Comparison of ENCODE assay signal across 15 cellular contexts in genomic region chr5:107580902-107581823, GRCh38.
DNase-seq lines count a peak whose midpoint lies in the region; ATAC-seq, FAIRE-seq and TF ChIP-seq lines count a peak whose summit lies in the region.
"Had no signal": no experiment of that assay in that cellular context is flagged by ENCODE, and none has a peak within 500 bp of the region (broad histone marks: within the 10 kb centered on the region; RNA-seq: fewer than 3 reads in every experiment).

No MANE protein-coding gene starts in this region.

- H3K36me3 ChIP-seq in A673 (ENCODE audit: insufficient read depth, low read length, poor library complexity, severe bottlenecking) (no peaks in the 10 kb centered on the region), HEK293 (ENCODE audit: control insufficient read depth in 2 of 2, insufficient read depth in 1 of 2, low read length in 2 of 2) (no peaks in the 10 kb centered on the region)
- H3K36me3 ChIP-seq: pancreas, vagina had no signal

- H3K27ac Mint-ChIP-seq in mesothelial cell of epicardium: peak overlapping the region; percentile 47
- H3K27ac Mint-ChIP-seq in effector memory CD8-positive, alpha-beta T cell: no peak overlapping the region
- no peak overlapping the region for H3K27ac Mint-ChIP-seq in activated naive CD4-positive, alpha-beta T cell treated with anti-CD3 and anti-CD28 coated beads, Interleukin-2, amount 10 ng/mL, durations not matched to agents 7 days and 5 days

- H3K27me3 Mint-ChIP-seq in mesothelial cell of epicardium (ENCODE audit: low read depth): no peaks in the 10 kb centered on the region
- H3K27me3 Mint-ChIP-seq in effector memory CD8-positive, alpha-beta T cell: peaks cover 0 to 29% of the 10 kb centered on the region in 2 donors
- H3K27me3 Mint-ChIP-seq in activated naive CD4-positive, alpha-beta T cell treated with anti-CD3 and anti-CD28 coated beads, Interleukin-2, amount 10 ng/mL, durations not matched to agents 7 days and 5 days: peaks cover 13% of the 10 kb centered on the region

- H3K4me3 Mint-ChIP-seq in mesothelial cell of epicardium: no peak overlapping the region
- no peak overlapping the region for H3K4me3 Mint-ChIP-seq in effector memory CD8-positive, alpha-beta T cell
- no peak overlapping the region for H3K4me3 Mint-ChIP-seq in activated naive CD4-positive, alpha-beta T cell treated with anti-CD3 and anti-CD28 coated beads, Interleukin-2, amount 10 ng/mL, durations not matched to agents 7 days and 5 days

- POLR2A ChIA-PET in A673 (lab: Charles Lee; ENCODE audit: low non-redundant PET) (no interaction called here), HEK293 (lab: Yijun Ruan, JAX) (no interaction called here)

- H3K4me1 Mint-ChIP-seq in mesothelial cell of epicardium: peaks cover 40% of the 10 kb centered on the region
- no peaks in the 10 kb centered on the region for H3K4me1 Mint-ChIP-seq in effector memory CD8-positive, alpha-beta T cell (ENCODE audit: low read depth in 2 of 2)
- H3K4me1 Mint-ChIP-seq in activated naive CD4-positive, alpha-beta T cell treated with anti-CD3 and anti-CD28 coated beads, Interleukin-2, amount 10 ng/mL, durations not matched to agents 7 days and 5 days: no peaks in the 10 kb centered on the region

- peaks cover 25% of the 10 kb centered on the region for H3K4me1 ChIP-seq in A673 (ENCODE audit: insufficient read depth, low read length, poor library complexity, severe bottlenecking)
- peaks cover 16% of the 10 kb centered on the region for H3K4me1 ChIP-seq in HEK293 (ENCODE audit: control insufficient read depth, insufficient read depth, low read length)
- H3K4me1 ChIP-seq: pancreas had no signal

- intact Hi-C loops in A673 (cut with micrococcal nuclease; ENCODE audit: unreplicated experiment): no loop called here

- ATAC-seq in effector memory CD8-positive, alpha-beta T cell (replicated peaks): no peak
- no peak for ATAC-seq in GM21723 (IDR thresholded peaks at IDR 0.05; ENCODE audit: unreplicated experiment)
- ATAC-seq: HCT116 had no signal

- peak; percentile 18 for FAIRE-seq in endometrium (lab: Jason Lieb, UNC)
- FAIRE-seq: pancreas had no signal

- DNase-seq in A673 (ENCODE audit: low spot score) (peak; percentile 35), mesothelial cell of epicardium (ENCODE audit: low spot score in 2 of 2, unreplicated experiment in 2 of 2) (no peak), SHP77 (lab: John Stamatoyannopoulos, UW) (no peak)
- no peak for DNase-seq in effector memory CD8-positive, alpha-beta T cell
- no peak for DNase-seq in activated naive CD4-positive, alpha-beta T cell treated with anti-CD3 and anti-CD28 coated beads, Interleukin-2, amount 10 ng/mL, durations not matched to agents 7 days and 5 days
- DNase-seq: amniotic stem cell; effector CD4-positive, alpha-beta T cell; EL; hippocampal formation; pancreas had no signal

- H3K4me3 ChIP-seq in A673 (ENCODE audit: low read depth, low read length, poor library complexity, severe bottlenecking): no peak overlapping the region
- no peak overlapping the region for H3K4me3 ChIP-seq in HEK293 (ENCODE audit: low read depth, low read length)
- H3K4me3 ChIP-seq: pancreas, vagina had no signal

- H3K36me3 Mint-ChIP-seq in mesothelial cell of epicardium: no peaks in the 10 kb centered on the region
- H3K36me3 Mint-ChIP-seq in effector memory CD8-positive, alpha-beta T cell (ENCODE audit: insufficient read depth): no peaks in the 10 kb centered on the region
- H3K36me3 Mint-ChIP-seq in activated naive CD4-positive, alpha-beta T cell treated with anti-CD3 and anti-CD28 coated beads, Interleukin-2, amount 10 ng/mL, durations not matched to agents 7 days and 5 days: no peaks in the 10 kb centered on the region

- H3K9me3 ChIP-seq in A673 (ENCODE audit: low read depth, low read length, poor library complexity, severe bottlenecking) (no peaks in the 10 kb centered on the region), HEK293 (ENCODE audit: control insufficient read depth, insufficient read depth, low read depth, low read length) (no peaks in the 10 kb centered on the region)
- H3K9me3 ChIP-seq: pancreas, vagina had no signal

- TF ChIP-seq CTCF in A673 (conservative IDR thresholded peaks at IDR 0.05; ENCODE audit: low read depth, low read length) (no peak), HEK293 (tag by site-specific recombination; IDR thresholded peaks at IDR 0.05) (no peak), mesothelial cell of epicardium (IDR thresholded peaks at IDR 0.05; ENCODE audit: unreplicated experiment) (no peak)

- peaks cover 21% of the 10 kb centered on the region for H3K27me3 ChIP-seq in A673 (replicated peaks; ENCODE audit: insufficient read depth, low read depth, low read length, poor library complexity)
- H3K27me3 ChIP-seq: pancreas, vagina had no signal

- no TSS peak for BruUV-seq in A673 (replicated peaks; lab: Mats Ljungman, UMichigan)

- no peaks in the 10 kb centered on the region for H3K9me3 Mint-ChIP-seq in mesothelial cell of epicardium
- H3K9me3 Mint-ChIP-seq in effector memory CD8-positive, alpha-beta T cell: no peaks in the 10 kb centered on the region
- no peaks in the 10 kb centered on the region for H3K9me3 Mint-ChIP-seq in activated naive CD4-positive, alpha-beta T cell treated with anti-CD3 and anti-CD28 coated beads, Interleukin-2, amount 10 ng/mL, durations not matched to agents 7 days and 5 days

- CTCF ChIA-PET in A673 (lab: Charles Lee): no interaction called here
- CTCF ChIA-PET in HEK293 (lab: Yijun Ruan, JAX): no interaction called here
- CTCF ChIA-PET in activated naive CD4-positive, alpha-beta T cell treated with anti-CD3 and anti-CD28 coated beads, Interleukin-2, amount 10 ng/mL, durations not matched to agents 7 days and 5 days (lab: Charles Lee): interaction anchor here (1.2 kb wide), 1 partner anchor 9 kb away, joined by 5 read pairs; no protein-coding TSS in a partner anchor

- H3K27ac ChIP-seq in A673 (ENCODE audit: low read depth, low read length, poor library complexity, severe bottlenecking) (no peak overlapping the region), HEK293 (ENCODE audit: extremely low read depth, low read depth, low read length) (no peak overlapping the region)
- H3K27ac ChIP-seq: pancreas, vagina had no signal

TF ChIP-seq in HEK293, 187 proteins besides CTCF, POLR2A, EP300 and RAD21:
- TF ChIP-seq ZBTB44 (tag by site-specific recombination; IDR thresholded peaks at IDR 0.05): 0 out of 2 replicates have a peak, but pooled peaks have one; percentile 29
- TF ChIP-seq GLI4 (tag by site-specific recombination; IDR thresholded peaks at IDR 0.05): no peak
- TF ChIP-seq BCL6B (tag by site-specific recombination; IDR thresholded peaks at IDR 0.05): no peak
- no peak for TF ChIP-seq KLF1 (tag by site-specific recombination; IDR thresholded peaks at IDR 0.05)
- TF ChIP-seq ZNF223 (tag by site-specific recombination; IDR thresholded peaks at IDR 0.05): no peak
- no peak for TF ChIP-seq ZNF639 (tag by site-specific recombination; IDR thresholded peaks at IDR 0.05)
- no peak for TF ChIP-seq ZNF248 (tag by site-specific recombination; IDR thresholded peaks at IDR 0.05)
- TF ChIP-seq ZNF121 (tag by site-specific recombination; IDR thresholded peaks at IDR 0.05): no peak
